In the genomic region with DNA sequence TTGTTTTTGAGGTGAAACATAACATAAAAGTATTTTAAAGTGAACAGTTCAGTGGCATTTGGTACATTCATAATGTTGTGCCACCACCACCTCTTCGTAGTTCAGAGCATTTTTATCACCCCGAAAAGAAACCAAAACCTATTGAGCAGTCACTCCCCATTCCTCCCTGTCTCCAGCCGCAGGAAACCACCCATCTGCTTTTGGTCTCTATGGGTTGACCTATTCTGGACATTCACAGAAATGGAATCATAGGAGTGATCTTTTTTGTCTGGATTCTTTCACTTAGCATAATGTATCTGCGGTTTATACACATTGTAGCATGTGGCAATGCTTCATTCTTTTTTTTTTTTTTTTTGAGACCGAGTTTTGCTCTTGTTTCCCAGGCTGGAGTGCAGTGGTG, we compare ENCODE assay signal across 17 cellular contexts.
"Had no signal": no experiment of that assay in that cellular context is flagged by ENCODE, and none has a peak within 500 bp of the region (broad histone marks: within the 10 kb centered on the region; RNA-seq: fewer than 3 reads in every experiment).

No MANE protein-coding gene starts in this region.

- H3K9me3 ChIP-seq: Peyer's patch, SJCRH30 had no signal

- H3K27ac ChIP-seq: PC-9, Peyer's patch, SJCRH30 had no signal

- H3K4me2 ChIP-seq: PC-9 had no signal

- H3K4me3 ChIP-seq: PC-9, Peyer's patch, SJCRH30 had no signal

- H3K27me3 ChIP-seq: Peyer's patch, SJCRH30 had no signal

- H2AFZ ChIP-seq: PC-9 had no signal

- DNase-seq: KBM-7; NCI-H1092; NCI-H1105 treated with DMSO at 0.1 percent for 48 hours; NCI-H1417 treated with DMSO at 0.1 percent for 48 hours; NCI-H146; NCI-H1694 treated with DMSO at 0.1 percent for 48 hours; NCI-H1930; NCI-H2081; NCI-H2107; NCI-H2227 treated with DMSO at 0.1 percent for 48 hours; NCI-H526 treated with DMSO at 0.1 percent for 48 hours; NCI-H774; NK-92 treated with Interleukin-12 subunit alpha and Interleukin-12 subunit beta, amount 100 ng/mL, for 24 hours; PC-9; Peyer's patch; SHP77 treated with DMSO at 0.1 percent for 48 hours; SJCRH30 had no signal
